8 cellular contexts compared by ENCODE assay signal in the genomic region with DNA sequence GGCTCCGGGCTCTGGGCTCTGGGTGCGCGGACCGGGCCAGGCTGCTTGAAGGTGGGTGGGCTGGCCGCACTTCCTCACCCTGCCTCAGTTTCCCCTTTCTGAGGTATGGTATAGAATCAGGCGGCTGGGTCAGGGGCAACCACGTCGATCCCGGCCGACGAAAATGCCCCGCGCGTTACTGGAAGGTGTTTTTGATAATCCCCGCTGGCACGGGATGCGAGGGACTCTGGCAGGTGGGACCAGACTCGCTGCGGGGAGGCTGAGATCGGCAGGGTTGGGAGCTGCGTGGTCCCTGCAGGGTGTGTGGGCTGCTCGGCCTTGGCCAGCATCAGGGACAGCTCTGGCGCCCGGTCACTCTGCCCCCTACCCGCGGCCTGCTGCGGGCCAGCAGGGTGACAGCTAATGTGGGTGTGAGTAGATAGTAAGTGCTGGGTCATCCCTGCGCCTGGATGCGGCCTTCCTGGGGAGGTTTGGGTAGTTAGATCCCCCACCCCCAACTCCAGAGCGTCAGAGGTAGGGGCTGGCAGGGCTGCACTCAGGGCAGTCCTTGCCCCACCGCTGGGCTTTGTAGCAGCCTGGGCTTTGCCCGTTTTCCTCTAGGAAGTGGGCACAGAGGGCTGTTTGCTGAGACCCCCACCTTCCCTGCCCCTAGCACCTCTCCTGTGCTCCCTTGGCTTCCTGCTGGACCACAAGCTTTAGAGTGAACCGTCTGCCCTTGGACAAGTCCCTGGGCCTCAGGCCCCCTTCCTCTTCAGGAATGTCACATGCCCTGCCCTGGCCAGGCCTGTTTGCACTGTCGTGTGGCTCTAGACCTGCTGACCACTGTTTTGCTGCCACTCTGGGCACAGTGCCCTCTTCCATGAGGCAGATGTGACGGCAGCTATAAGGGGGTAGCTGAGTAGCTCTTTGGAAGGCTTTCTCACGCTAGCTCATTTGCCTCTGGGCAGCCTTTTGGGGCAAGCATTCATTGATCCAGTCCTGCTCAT. TPM values are rescaled to one million over a fixed set of nuclear protein-coding genes. Genes with fewer than 3 reads are reported as not detected.
A peak's percentile ranks its signal among the peaks of the same experiment; 100 is the strongest.
DNase-seq lines count a peak whose midpoint lies in the region; ATAC-seq, FAIRE-seq and TF ChIP-seq lines count a peak whose summit lies in the region.

No MANE protein-coding gene starts in this region.

- WGBS in gastroesophageal sphincter (ENCODE audit: low coverage in 1 of 2), 2 donors, result 0% methylated on average over 1 of the region's 36 CpGs; no CpG with 5 or more reads in 1 of the 2 donors

- intact Hi-C loops in CD8-positive, alpha-beta T cell (cut with DNase I, micrococcal nuclease), result loop anchor here (1.0 to 5.0 kb wide), 6 partner anchors 35 to 981 kb away; partner anchors contain the start of genes TRMT2A (in 2 of the 2), ZDHHC8 (in 2 of the 2), GNB1L (in 1 of the 2) and RTL10 (in 1 of the 2)

- H3K27me3 ChIP-seq in CD8-positive, alpha-beta T cell (ENCODE audit: insufficient read depth, low read length), result no peaks in the 10 kb centered on the region
- no peaks in the 10 kb centered on the region for H3K27me3 ChIP-seq in gastroesophageal sphincter
- H3K27me3 ChIP-seq in neuron (ENCODE audit: insufficient read depth, low read length), result peaks cover 28% of the 10 kb centered on the region

- H3K36me3 Mint-ChIP-seq in CD8-positive, alpha-beta T cell, result peaks cover 15% of the 10 kb centered on the region
- H3K36me3 Mint-ChIP-seq in activated T-helper 17 cell treated with anti-CD3 and anti-CD28 coated beads, Interleukin-2, amount 50 U/mL, for 72 hours (ENCODE audit: low read depth), result peaks cover 5% of the 10 kb centered on the region

- TF ChIP-seq POLR2A in gastroesophageal sphincter (IDR thresholded peaks at IDR 0.05), result no peak
- no peak for TF ChIP-seq POLR2A in GM12892 (IDR thresholded peaks at IDR 0.05; ENCODE audit: low read depth, low read length)

- no peak for TF ChIP-seq EP300 in gastroesophageal sphincter (IDR thresholded peaks at IDR 0.05)

- no peaks in the 10 kb centered on the region for H3K27me3 Mint-ChIP-seq in CD8-positive, alpha-beta T cell (ENCODE audit: low read depth)
- H3K27me3 Mint-ChIP-seq in activated T-helper 17 cell treated with anti-CD3 and anti-CD28 coated beads, Interleukin-2, amount 50 U/mL, for 72 hours, result no peaks in the 10 kb centered on the region

- TF ChIP-seq CTCF in CD8-positive, alpha-beta T cell (IDR thresholded peaks at IDR 0.05), result no peak
- TF ChIP-seq CTCF in gastroesophageal sphincter (IDR thresholded peaks at IDR 0.05), result no peak

- H3K27ac ChIP-seq in CD8-positive, alpha-beta T cell (ENCODE audit: low read depth, low read length), result peak overlapping the region; percentile 84
- peak overlapping the region; percentile 41 to 90 (median 86) for H3K27ac ChIP-seq in gastroesophageal sphincter

- no peaks in the 10 kb centered on the region for H3K9me3 Mint-ChIP-seq in CD8-positive, alpha-beta T cell
- H3K9me3 Mint-ChIP-seq in activated T-helper 17 cell treated with anti-CD3 and anti-CD28 coated beads, Interleukin-2, amount 50 U/mL, for 72 hours, result no peaks in the 10 kb centered on the region

- no peaks in the 10 kb centered on the region for H3K9me3 ChIP-seq in CD8-positive, alpha-beta T cell (ENCODE audit: low read length)
- H3K9me3 ChIP-seq in gastroesophageal sphincter (no peaks in the 10 kb centered on the region), neuron (ENCODE audit: low read length) (peaks cover under 1% of the 10 kb centered on the region)

- peak in 1 of 7 experiments; percentile 26 for DNase-seq in CD8-positive, alpha-beta T cell
- DNase-seq in HK-2 (ENCODE audit: unreplicated experiment) (peak; percentile 22), NOMO-1 (lab: John Stamatoyannopoulos, UW; ENCODE audit: unreplicated experiment in 2 of 2) (no peak), GM12892 (ENCODE audit: insufficient read length) (no peak)

- peaks cover 49% of the 10 kb centered on the region for H3K4me1 Mint-ChIP-seq in CD8-positive, alpha-beta T cell (ENCODE audit: low read depth)
- H3K4me1 Mint-ChIP-seq in activated T-helper 17 cell treated with anti-CD3 and anti-CD28 coated beads, Interleukin-2, amount 50 U/mL, for 72 hours, result peaks cover 14% of the 10 kb centered on the region

- H3K4me3 Mint-ChIP-seq in CD8-positive, alpha-beta T cell, result peak overlapping the region; percentile 89
- peak overlapping the region; percentile 88 for H3K4me3 Mint-ChIP-seq in activated T-helper 17 cell treated with anti-CD3 and anti-CD28 coated beads, Interleukin-2, amount 50 U/mL, for 72 hours

- no peak for ATAC-seq in CD8-positive, alpha-beta T cell
- peak; percentile 5 for ATAC-seq in activated T-helper 17 cell treated with anti-CD3 and anti-CD28 coated beads, Interleukin-2, amount 50 U/mL, for 72 hours (replicated peaks)
- ATAC-seq in gastroesophageal sphincter (peak; percentile 6), GM21515 (IDR thresholded peaks at IDR 0.05; ENCODE audit: unreplicated experiment) (no peak)

- H3K4me1 ChIP-seq in CD8-positive, alpha-beta T cell (ENCODE audit: insufficient read depth, low read length), result peaks cover 30% of the 10 kb centered on the region
- H3K4me1 ChIP-seq in gastroesophageal sphincter, result peaks cover 0 to 48% (median 17%) of the 10 kb centered on the region in 3 donors
- H3K4me1 ChIP-seq in neuron (ENCODE audit: insufficient read depth, low read length), result peaks cover 26% of the 10 kb centered on the region

- H3K4me3 ChIP-seq in CD8-positive, alpha-beta T cell (ENCODE audit: low read depth, low read length), result peak overlapping the region; percentile 79
- H3K4me3 ChIP-seq in gastroesophageal sphincter, result peak overlapping the region; percentile 63 to 97
- peak overlapping the region; percentile 96 for H3K4me3 ChIP-seq in neuron (ENCODE audit: low read length)

- H3K27ac Mint-ChIP-seq in CD8-positive, alpha-beta T cell, result peak overlapping the region; percentile 90
- H3K27ac Mint-ChIP-seq in activated T-helper 17 cell treated with anti-CD3 and anti-CD28 coated beads, Interleukin-2, amount 50 U/mL, for 72 hours, result peak overlapping the region; percentile 91

- FAIRE-seq in GM12892 (lab: Jason Lieb, UNC), result no peak

- CTCF ChIA-PET in CD8-positive, alpha-beta T cell (lab: Charles Lee), result interaction anchor here (0.9 to 1.5 kb wide), 3 partner anchors 8 to 108 kb away, joined by 3 to 5 read pairs (median 4); no protein-coding TSS in a partner anchor

- POLR2A ChIA-PET in CD8-positive, alpha-beta T cell (lab: Charles Lee), result interaction anchor here (1.0 to 1.6 kb wide), 3 partner anchors 23 to 96 kb away, joined by 3 to 9 read pairs (median 4); partner anchors contain the start of gene TRMT2A

- H3K36me3 ChIP-seq in CD8-positive, alpha-beta T cell (ENCODE audit: insufficient read depth, low read length), result no peaks in the 10 kb centered on the region
- H3K36me3 ChIP-seq in gastroesophageal sphincter (peaks cover 0 to 5% of the 10 kb centered on the region in 2 donors), neuron (ENCODE audit: insufficient read depth, low read length) (no peaks in the 10 kb centered on the region)

- H2AFZ ChIP-seq in neuron (ENCODE audit: low read depth, low read length), result peak overlapping the region; percentile 72

RNA-seq across cellular contexts. Expression of gene TANGO2, which starts 0.6 kb away (rescaled TPM):
- 10 to 100 TPM in 1 of 2 experiments, 1 to 10 TPM in 1; 9.2 to 11.4 TPM for total RNA-seq in CD8-positive, alpha-beta T cell
- total RNA-seq in activated T-helper 17 cell treated with anti-CD3 and anti-CD28 coated beads, Interleukin-2, amount 50 U/mL, for 72 hours, result 10 to 100 TPM; 19.3 to 28.2 TPM
- total RNA-seq in gastroesophageal sphincter, result 10 to 100 TPM; 20.0 to 65.5 (median 45.8) TPM
- polyA plus RNA-seq in GM12892 (2012; ENCODE audit: missing spikeins), result 14.9 TPM

RNA-seq across cellular contexts. Expression of gene ARVCF, which starts 4.9 kb away (rescaled TPM):
- 1 to 10 TPM; 1.1 to 2.3 TPM for total RNA-seq in CD8-positive, alpha-beta T cell
- total RNA-seq in activated T-helper 17 cell treated with anti-CD3 and anti-CD28 coated beads, Interleukin-2, amount 50 U/mL, for 72 hours, result 1 to 10 TPM; 1.0 to 1.2 TPM
- 10 to 100 TPM; 32.5 to 61.5 (median 39.5) TPM for total RNA-seq in gastroesophageal sphincter
- polyA plus RNA-seq in GM12892 (2012; ENCODE audit: missing spikeins), result 0.72 TPM

RNA-seq across cellular contexts. Expression of gene DGCR8, which starts 58.6 kb away (rescaled TPM):
- 10 to 100 TPM; 16.9 to 22.1 TPM for total RNA-seq in CD8-positive, alpha-beta T cell
- total RNA-seq in activated T-helper 17 cell treated with anti-CD3 and anti-CD28 coated beads, Interleukin-2, amount 50 U/mL, for 72 hours, result 10 to 100 TPM; 42.8 to 43.2 TPM
- total RNA-seq in gastroesophageal sphincter, result 10 to 100 TPM; 16.9 to 27.6 (median 25.5) TPM
- polyA plus RNA-seq in GM12892 (2012; ENCODE audit: missing spikeins), result 19.9 TPM

Comparison
In these comparisons a context has a peak if more than half of its experiments do, and no peak if none do; other contexts are left out.
1. ATAC-seq: peak in activated T-helper 17 cell treated with anti-CD3 and anti-CD28 coated beads, Interleukin-2, amount 50 U/mL, for 72 hours (single experiment) and gastroesophageal sphincter (single experiment); none in CD8-positive, alpha-beta T cell (single experiment) and GM21515 (single experiment).
2. RNA of gene ARVCF, which starts 4.9 kb away (total RNA-seq): 32.5 to 61.5 TPM in gastroesophageal sphincter; 1.1 to 2.3 TPM in CD8-positive, alpha-beta T cell and 1.0 to 1.2 TPM in activated T-helper 17 cell treated with anti-CD3 and anti-CD28 coated beads, Interleukin-2, amount 50 U/mL, for 72 hours; every median in the first group is over 10 times any median in the second.
3. Peak in every context shown above with its lines, with median percentiles within 50 percentile points of each other: H3K4me3 ChIP-seq.